Comparison of ENCODE assay signal across 8 cellular contexts in the genomic region with DNA sequence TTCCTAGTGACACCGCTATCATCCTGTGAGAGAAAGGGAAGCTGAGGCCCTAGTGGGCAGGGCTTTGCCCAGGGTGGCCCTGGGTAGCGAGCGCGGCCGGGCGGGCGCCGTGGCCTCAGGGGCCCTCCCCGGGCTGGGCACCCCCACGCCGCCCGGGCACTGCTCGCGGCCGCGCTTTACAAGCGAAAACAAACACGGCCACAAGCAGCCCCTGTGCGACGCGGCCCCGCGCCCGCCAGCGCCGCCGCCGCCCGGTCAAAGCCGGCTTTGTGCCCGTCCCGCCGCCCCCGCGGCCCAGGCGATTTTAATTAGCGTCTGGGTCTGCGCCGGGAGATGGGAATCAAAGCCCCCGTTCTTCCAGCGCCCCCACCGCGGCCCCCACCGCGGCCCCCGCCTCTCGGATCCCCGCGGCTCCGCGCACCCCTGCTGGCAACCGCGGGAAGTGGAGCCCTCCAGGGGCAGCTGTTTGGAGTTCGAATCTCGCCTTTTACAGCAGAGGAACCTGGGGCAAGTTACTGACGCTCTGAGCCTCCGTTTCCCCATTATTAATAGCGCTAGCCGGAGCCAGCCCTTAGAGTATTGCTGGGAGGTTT.
DNase-seq lines count a peak whose midpoint lies in the region; ATAC-seq and TF ChIP-seq lines count a peak whose summit lies in the region.

No MANE protein-coding gene starts in this region.

- no peak for ATAC-seq in HG02588 (IDR thresholded peaks at IDR 0.05; ENCODE audit: unreplicated experiment)

- H3K4me1 Mint-ChIP-seq in T-helper 2 cell treated with Interferon-gamma antibody and Interleukin-4, amounts not matched to agents 5 μg/mL and 100 μg/mL, for 36 hours (ENCODE audit: low read depth), result no peaks in the 10 kb centered on the region

- no peaks in the 10 kb centered on the region for H3K36me3 Mint-ChIP-seq in T-helper 2 cell treated with Interferon-gamma antibody and Interleukin-4, amounts not matched to agents 5 μg/mL and 100 μg/mL, for 36 hours (ENCODE audit: low read depth)

- H3K27ac Mint-ChIP-seq in T-helper 2 cell treated with Interferon-gamma antibody and Interleukin-4, amounts not matched to agents 5 μg/mL and 100 μg/mL, for 36 hours, result no peak overlapping the region

- H3K27me3 Mint-ChIP-seq in T-helper 2 cell treated with Interferon-gamma antibody and Interleukin-4, amounts not matched to agents 5 μg/mL and 100 μg/mL, for 36 hours (ENCODE audit: low read depth), result peaks cover 26% of the 10 kb centered on the region

- H3K4me3 ChIP-seq in astrocyte of the spinal cord (ENCODE audit: low read depth, low read length) (peak overlapping the region; percentile 0), iPS-11a (ENCODE audit: low read depth, low read length) (peak overlapping the region; percentile 20), retinal pigment epithelial cell (ENCODE audit: low read length) (peak overlapping the region; percentile 37)

- H3K9me3 Mint-ChIP-seq in T-helper 2 cell treated with Interferon-gamma antibody and Interleukin-4, amounts not matched to agents 5 μg/mL and 100 μg/mL, for 36 hours, result no peaks in the 10 kb centered on the region

- no peak overlapping the region for H3K4me3 Mint-ChIP-seq in T-helper 2 cell treated with Interferon-gamma antibody and Interleukin-4, amounts not matched to agents 5 μg/mL and 100 μg/mL, for 36 hours

- TF ChIP-seq CTCF in GM10248 (IDR thresholded peaks at IDR 0.05; ENCODE audit: control extremely low read depth, extremely low read depth, low read depth, missing control alignments), result peak; percentile 12
- peak; percentile 60 for TF ChIP-seq CTCF in astrocyte of the spinal cord (IDR thresholded peaks at IDR 0.05; ENCODE audit: low read depth, low read length)
- TF ChIP-seq CTCF in retinal pigment epithelial cell (conservative IDR thresholded peaks at IDR 0.05; ENCODE audit: low read depth, low read length), result peak; percentile 60

- POLR2A ChIA-PET in GM10248 (lab: Yijun Ruan, JAX), result no interaction called here

- no peak for DNase-seq in GM10248 (ENCODE audit: extremely low spot score)
- DNase-seq in astrocyte of the spinal cord (ENCODE audit: low read depth, low spot score), result no peak
- DNase-seq in retinal pigment epithelial cell (ENCODE audit: low read depth), result no peak
- DNase-seq in NCI-H128 (lab: John Stamatoyannopoulos, UW; ENCODE audit: unreplicated experiment), result no peak
- no peak for DNase-seq in T-helper 2 cell treated with Interferon-gamma antibody and Interleukin-4, amounts not matched to agents 5 μg/mL and 100 μg/mL, for 36 hours (ENCODE audit: low spot score)
- DNase-seq in cortex of kidney (lab: John Stamatoyannopoulos, UW), result no peak

- in situ Hi-C loops in astrocyte of the spinal cord (cut with HindIII; ENCODE audit: low sequenced_read_pairs), result no loop called here

- CTCF ChIA-PET in GM10248 (lab: Yijun Ruan, JAX), result interaction anchor here (1.5 to 4.2 kb wide), 2 partner anchors 19 to 44 kb away, joined by 3 to 23 read pairs; no protein-coding TSS in a partner anchor
